In the genomic region with DNA sequence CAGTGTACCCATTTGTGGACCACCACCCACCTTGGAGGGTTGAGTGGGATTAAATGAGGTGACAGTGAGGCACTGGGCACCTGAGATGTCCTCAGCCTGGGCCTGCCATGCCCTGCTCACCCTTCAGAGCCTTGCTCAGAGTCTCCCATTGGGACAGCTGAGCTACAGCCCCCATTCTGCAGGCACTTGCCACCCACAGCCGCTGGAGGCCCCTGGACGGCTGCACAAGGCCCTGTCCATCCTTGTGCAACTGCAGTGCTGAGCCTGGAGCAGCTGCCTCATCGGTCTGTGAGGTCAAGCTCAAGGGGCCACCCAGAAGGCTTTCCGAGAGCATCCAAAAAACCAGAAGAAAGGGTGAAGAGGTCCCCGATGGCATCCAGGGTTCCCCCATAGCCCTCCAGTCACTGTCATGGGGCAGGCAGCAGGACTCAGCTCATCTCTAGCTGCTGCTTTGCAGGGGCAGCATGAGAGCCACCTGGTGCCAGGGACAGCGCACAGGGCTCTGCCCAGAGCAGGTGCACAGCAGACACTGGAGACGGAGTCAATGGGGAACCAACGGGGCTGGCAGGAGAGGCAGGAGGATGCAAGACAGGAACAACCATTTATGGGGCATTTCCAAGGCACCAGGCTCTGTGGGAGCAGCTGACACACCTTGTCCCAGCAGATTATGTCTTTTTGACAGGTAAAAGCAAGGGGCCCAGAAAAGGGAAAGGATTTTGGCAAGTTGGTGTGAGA, we compare ENCODE assay signal across 11 cellular contexts.
DNase-seq lines count a peak whose midpoint lies in the region; ATAC-seq and FAIRE-seq lines count a peak whose summit lies in the region.
"Had no signal": no experiment of that assay in that cellular context is flagged by ENCODE, and none has a peak within 500 bp of the region (broad histone marks: within the 10 kb centered on the region; RNA-seq: fewer than 3 reads in every experiment).

No MANE protein-coding gene starts in this region.

- no peak for ATAC-seq in HG03521 (IDR thresholded peaks at IDR 0.05; ENCODE audit: unreplicated experiment)
- ATAC-seq: T-helper 17 cell had no signal

- H3K27me3 ChIP-seq in BLaER1, result no peaks in the 10 kb centered on the region
- H3K27me3 ChIP-seq: neutrophil had no signal

- no peaks in the 10 kb centered on the region for H3K9me3 ChIP-seq in BLaER1
- H3K9me3 ChIP-seq: neutrophil had no signal

- H3K27ac ChIP-seq in BLaER1 (0 out of 2 replicates have a peak overlapping the region, but pooled peaks have one; percentile 12), caudate nucleus (ENCODE audit: low read depth, low read length) (peak overlapping the region; percentile 87)
- H3K27ac ChIP-seq: neutrophil had no signal

- no peak overlapping the region for H3K4me3 ChIP-seq in BLaER1

- FAIRE-seq in HTR-8/SVneo (lab: Jason Lieb, UNC), result no peak

- H4K20me1 ChIP-seq in BLaER1, result peaks cover 100% of the 10 kb centered on the region

- H3K9ac ChIP-seq in BLaER1, result 0 out of 2 replicates have a peak overlapping the region, but pooled peaks have one; percentile 12

- peaks cover 69% of the 10 kb centered on the region for H3K4me1 ChIP-seq in BLaER1

- no peaks in the 10 kb centered on the region for H3K36me3 ChIP-seq in BLaER1
- H3K36me3 ChIP-seq: neutrophil had no signal

- DNase-seq in NCI-H1105 (lab: John Stamatoyannopoulos, UW) (peak; percentile 10), caudate nucleus (lab: John Stamatoyannopoulos, UW) (peak in 20 of 61 donors; percentile 6 to 95 (median 30)), myocyte (ENCODE audit: low read depth) (peak; percentile 59), NCI-H526 treated with DMSO at 0.1 percent for 48 hours (lab: John Stamatoyannopoulos, UW) (no peak), NCI-H2171 treated with DMSO at 0.1 percent for 48 hours (lab: John Stamatoyannopoulos, UW) (no peak), HTR-8/SVneo (ENCODE audit: insufficient read length, low spot score) (no peak)
- DNase-seq: activated T-cell treated with anti-CD3 and anti-CD28 coated beads, Interleukin-2, amount 50 U/mL, for 24 hours; T-helper 17 cell had no signal

- peak overlapping the region; percentile 57 for H3K4me2 ChIP-seq in BLaER1

Comparison
In these comparisons a context has a peak if more than half of its experiments do, and no peak if none do; other contexts are left out.
1. DNase-seq: peak in NCI-H1105 (single experiment) and myocyte (single experiment); none in NCI-H526 treated with DMSO at 0.1 percent for 48 hours (single experiment), NCI-H2171 treated with DMSO at 0.1 percent for 48 hours (single experiment) and HTR-8/SVneo (single experiment).